Comparison of ENCODE assay signal across 8 cellular contexts in the genomic region with DNA sequence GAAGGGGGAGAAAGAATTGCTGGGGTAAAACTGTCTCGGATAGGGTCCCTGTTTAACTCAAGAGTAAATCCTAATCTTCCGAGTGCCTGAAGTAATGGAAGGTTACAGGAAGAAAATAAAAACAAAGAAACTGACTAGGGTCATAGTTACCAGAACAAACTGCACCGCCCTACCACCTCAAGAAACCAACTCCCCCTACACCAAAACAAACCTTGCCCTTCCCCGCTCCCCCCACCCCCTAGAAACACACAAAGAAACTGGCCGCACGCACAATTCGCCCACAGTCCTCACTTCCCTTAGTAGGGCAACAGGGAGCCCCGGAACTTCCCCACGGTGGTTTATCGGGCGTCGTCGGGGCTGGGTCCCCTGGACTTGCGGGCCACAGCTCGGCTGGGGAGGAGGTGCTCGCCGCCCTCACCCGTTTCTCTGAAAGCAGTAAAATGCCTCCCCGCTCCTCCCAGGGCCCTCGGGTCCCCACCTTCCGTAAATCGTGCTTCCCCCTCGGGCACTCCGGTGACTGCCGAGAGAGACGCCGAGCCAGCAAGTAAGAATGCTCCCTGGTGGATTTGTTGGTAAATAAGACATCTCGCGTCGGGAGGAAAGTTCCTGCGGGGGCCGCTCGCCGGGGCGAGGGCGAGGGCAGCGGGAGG. TPM values are rescaled to one million over a fixed set of nuclear protein-coding genes. Genes with fewer than 3 reads are reported as not detected.
DNase-seq lines count a peak whose midpoint lies in the region; ATAC-seq and TF ChIP-seq lines count a peak whose summit lies in the region.

No MANE protein-coding gene starts in this region.

- peaks cover 19% of the 10 kb centered on the region for H3K36me3 Mint-ChIP-seq in activated B cell treated with CpG ODN at 0.5 μM for 24 hours (ENCODE audit: low read depth)

- DNase-seq in G401 (ENCODE audit: low spot score) (peak; percentile 17), LHCN-M2 (ENCODE audit: low read depth) (peak; percentile 17), activated B cell treated with CpG ODN at 0.5 μM for 24 hours (peak; percentile 71), amniotic stem cell (lab: John Stamatoyannopoulos, UW) (no peak)
- DNase-seq in stimulated activated naive CD8-positive, alpha-beta T cell treated with anti-CD3 and anti-CD28 coated beads, Interleukin-15, Interleukin-2, amounts not matched to agents 100 U/mL and 50 U/mL, for 24 hours = peak; percentile 64

- no peak for TF ChIP-seq CTCF in activated B cell treated with CpG ODN at 0.5 μM for 24 hours (IDR thresholded peaks at IDR 0.05)

- in situ Hi-C loops in G401 (cut with HindIII; ENCODE audit: low sequenced_read_pairs) = no loop called here

- CTCF ChIA-PET in activated B cell treated with CpG ODN at 0.5 μM for 24 hours (lab: Charles Lee) = interaction anchor here (1.5 kb wide), 1 partner anchor 25 kb away, joined by 3 read pairs; no protein-coding TSS in a partner anchor

- H3K4me3 Mint-ChIP-seq in activated B cell treated with CpG ODN at 0.5 μM for 24 hours = peak overlapping the region; percentile 96

- no peaks in the 10 kb centered on the region for H3K9me3 Mint-ChIP-seq in activated B cell treated with CpG ODN at 0.5 μM for 24 hours

- ATAC-seq in GM21526 (IDR thresholded peaks at IDR 0.05; ENCODE audit: low FRiP score, unreplicated experiment) = peak; percentile 14
- peak; percentile 19 for ATAC-seq in activated B cell treated with CpG ODN at 0.5 μM for 24 hours (ENCODE audit: low read depth)
- ATAC-seq in stimulated activated naive CD8-positive, alpha-beta T cell treated with anti-CD3 and anti-CD28 coated beads, Interleukin-15, Interleukin-2, amounts not matched to agents 100 U/mL and 50 U/mL, for 24 hours = peak; percentile 25

- H3K27ac Mint-ChIP-seq in activated B cell treated with CpG ODN at 0.5 μM for 24 hours = peak overlapping the region; percentile 97

- peak overlapping the region; percentile 84 to 97 for H3K4me3 ChIP-seq in duodenal mucosa (ENCODE audit: low read depth in 1 of 2, low read length in 2 of 2)
- peak overlapping the region; percentile 59 to 91 for H3K4me3 ChIP-seq in muscle layer of colon (ENCODE audit: low read depth in 1 of 2, low read length in 2 of 2)

- no peaks in the 10 kb centered on the region for H3K9me3 ChIP-seq in duodenal mucosa (ENCODE audit: control insufficient read depth in 1 of 2, low read length in 2 of 2)
- H3K9me3 ChIP-seq in muscle layer of colon (ENCODE audit: low read length) = no peaks in the 10 kb centered on the region

- POLR2A ChIA-PET in activated B cell treated with CpG ODN at 0.5 μM for 24 hours (lab: Charles Lee) = interaction anchor here (0.6 to 6.1 kb wide), 3 partner anchors 25 to 313 kb away, joined by 3 to 116 read pairs (median 4); no protein-coding TSS in a partner anchor

- H3K27me3 Mint-ChIP-seq in activated B cell treated with CpG ODN at 0.5 μM for 24 hours = no peaks in the 10 kb centered on the region

- intact Hi-C loops in activated B cell treated with CpG ODN at 0.5 μM for 24 hours (cut with micrococcal nuclease) = loop anchor here (2.0 to 10.0 kb wide), 3 partner anchors 641 to 1939 kb away; a partner anchor contains a TSS

- H3K9ac ChIP-seq in duodenal mucosa (ENCODE audit: low read depth in 1 of 2, low read length in 2 of 2) (peak overlapping the region; percentile 96 to 97), muscle layer of colon (ENCODE audit: low read length) (peak overlapping the region; percentile 73)

- H3K36me3 ChIP-seq in duodenal mucosa (ENCODE audit: control insufficient read depth in 1 of 2, insufficient read depth in 2 of 2, low read length in 2 of 2) (no peaks in the 10 kb centered on the region), muscle layer of colon (ENCODE audit: insufficient read depth, low read length) (no peaks in the 10 kb centered on the region)

- H3K27me3 ChIP-seq in duodenal mucosa (ENCODE audit: control insufficient read depth in 1 of 2, insufficient read depth in 2 of 2, low read length in 2 of 2) (no peaks in the 10 kb centered on the region), muscle layer of colon (ENCODE audit: control insufficient read depth in 1 of 2, insufficient read depth in 2 of 2, low read length in 2 of 2) (no peaks in the 10 kb centered on the region)

- H3K4me1 Mint-ChIP-seq in activated B cell treated with CpG ODN at 0.5 μM for 24 hours = peaks cover 54% of the 10 kb centered on the region

- H3K27ac ChIP-seq in duodenal mucosa (ENCODE audit: low read depth, low read length) = peak overlapping the region; percentile 91
- H3K27ac ChIP-seq in muscle layer of colon (ENCODE audit: low read depth, low read length) = peak overlapping the region; percentile 97

- H3K4me1 ChIP-seq in duodenal mucosa (ENCODE audit: control insufficient read depth in 1 of 2, insufficient read depth in 2 of 2, low read length in 2 of 2) = peaks cover 20 to 36% of the 10 kb centered on the region in 2 donors
- H3K4me1 ChIP-seq in muscle layer of colon (ENCODE audit: insufficient read depth, low read length) = peaks cover 19% of the 10 kb centered on the region

RNA-seq across cellular contexts. Expression of a gene that starts 2.4 kb away (rescaled TPM):
- total RNA-seq in G401 (2014; rRNA removed; shearing (Covaris generic)) = 119 and 211 TPM in 2 replicates
- 18.4 and 40.6 TPM in 2 replicates for total RNA-seq in LHCN-M2 (2014; rRNA removed)
- 2.7 TPM for polyA plus RNA-seq in LHCN-M2 (2012)
- total RNA-seq in activated B cell treated with CpG ODN at 0.5 μM for 24 hours = 153 and 157 TPM in 2 replicates
